In the genomic region with DNA sequence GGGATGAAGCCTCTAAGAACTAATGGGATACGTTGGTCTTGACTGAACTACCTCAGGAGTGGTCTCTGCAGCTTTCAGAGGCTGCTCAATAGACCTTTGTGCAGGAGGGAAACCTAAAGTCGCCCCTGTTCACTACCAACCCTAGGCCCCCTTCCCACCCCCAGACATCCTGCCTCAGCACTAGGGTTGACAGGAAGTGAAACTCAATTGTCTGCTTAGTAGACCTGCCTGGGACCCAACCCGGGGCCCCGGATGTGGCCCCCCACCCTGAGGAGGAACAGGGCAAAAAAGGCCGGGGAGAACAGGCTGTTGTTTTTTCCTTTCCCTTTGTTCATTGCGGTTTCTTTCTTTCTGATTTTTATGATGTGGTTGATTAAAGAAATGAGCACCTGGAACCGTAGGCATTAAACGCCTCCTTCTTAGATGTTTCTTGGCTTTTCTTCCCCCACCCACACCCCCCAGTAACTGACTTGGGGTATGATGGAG, we compare ENCODE assay signal across 7 cellular contexts. TPM values are rescaled to one million over a fixed set of nuclear protein-coding genes. Genes with fewer than 3 reads are reported as not detected.
DNase-seq lines count a peak whose midpoint lies in the region; ATAC-seq and TF ChIP-seq lines count a peak whose summit lies in the region.

No MANE protein-coding gene starts in this region.

- H3K36me3 ChIP-seq in esophagus squamous epithelium = peaks cover 0 to 7% (median 0%) of the 10 kb centered on the region in 3 donors

- peak in 1 of 4 donors; percentile 35 for TF ChIP-seq POLR2A in esophagus squamous epithelium (IDR thresholded peaks at IDR 0.05)

- WGBS in esophagus squamous epithelium, 2 donors = 19 to 25% methylated on average over 8 of the region's 8 CpGs

- peaks cover 35 to 83% (median 53%) of the 10 kb centered on the region in 3 donors for H3K4me1 ChIP-seq in esophagus squamous epithelium

- peak overlapping the region in 2 of 4 donors; percentile 81 to 95 for H3K4me3 ChIP-seq in esophagus squamous epithelium

- H3K27me3 ChIP-seq in esophagus squamous epithelium = no peaks in the 10 kb centered on the region

- peak overlapping the region; percentile 92 to 100 (median 97) for H3K27ac ChIP-seq in esophagus squamous epithelium

- no peaks in the 10 kb centered on the region for H3K9me3 ChIP-seq in esophagus squamous epithelium

- DNase-seq in GM19240 (ENCODE audit: insufficient read length, low spot score) = peak; percentile 83
- peak; percentile 58 to 84 for DNase-seq in activated CD4-positive, alpha-beta T cell treated with anti-CD3 and anti-CD28 coated beads, Interleukin-2, amount 50 U/mL, for 24 hours (ENCODE audit: low read depth in 1 of 2, low spot score in 1 of 2)
- DNase-seq in esophagus squamous epithelium (lab: John Stamatoyannopoulos, UW) = no peak
- peak; percentile 65 to 85 (median 73) for DNase-seq in stimulated activated CD4-positive, alpha-beta T cell treated with anti-CD3 and anti-CD28 coated beads, TNF-alpha, amount 100 ng/mL, for 24 hours (ENCODE audit: low read depth in 3 of 3)
- no peak for DNase-seq in NCI-H1694 (lab: John Stamatoyannopoulos, UW)
- no peak for DNase-seq in cerebellar cortex (ENCODE audit: low spot score)

- intact Hi-C loops in esophagus squamous epithelium (cut with DNase I) = loop anchor here (5.0 kb wide), 1 partner anchor 102 kb away; the partner anchor contains the start of gene DNAJC14

- ATAC-seq in HG03457 (IDR thresholded peaks at IDR 0.05; ENCODE audit: unreplicated experiment) = peak; percentile 39

- TF ChIP-seq CTCF in esophagus squamous epithelium (IDR thresholded peaks at IDR 0.05) = no peak

RNA-seq across cellular contexts. Expression of gene DGKA, which starts 1.6 kb away (rescaled TPM):
- 100 to 1,000 TPM in 3 of 4 donors, 10 to 100 TPM in 1; 95.7 to 209 (median 159) TPM for total RNA-seq in esophagus squamous epithelium

RNA-seq across cellular contexts. Expression of gene PYM1, which starts 1.7 kb away (rescaled TPM):
- 100 to 1,000 TPM in 1 of 4 donors, 10 to 100 TPM in 3; 60.7 to 107 (median 85.0) TPM for total RNA-seq in esophagus squamous epithelium

RNA-seq across cellular contexts. Expression of gene PMEL, which starts 36.5 kb away (rescaled TPM):
- total RNA-seq in esophagus squamous epithelium = 1 to 10 TPM in 1 of 4 donors, under 1 TPM in 3; 0.48 to 3.4 (median 0.67) TPM

RNA-seq across cellular contexts. Expression of gene CDK2, which starts 37.3 kb away (rescaled TPM):
- total RNA-seq in esophagus squamous epithelium = 10 to 100 TPM; 11.1 to 22.6 (median 17.0) TPM

RNA-seq across cellular contexts. Expression of gene RAB5B, which starts 44.5 kb away (rescaled TPM):
- 10 to 100 TPM; 78.2 to 94.2 (median 86.4) TPM for total RNA-seq in esophagus squamous epithelium

Comparison
In these comparisons a context has a peak if more than half of its experiments do, and no peak if none do; other contexts are left out.
1. DNase-seq: peak in GM19240 (single experiment), activated CD4-positive, alpha-beta T cell treated with anti-CD3 and anti-CD28 coated beads, Interleukin-2, amount 50 U/mL, for 24 hours (2 of 2) and stimulated activated CD4-positive, alpha-beta T cell treated with anti-CD3 and anti-CD28 coated beads, TNF-alpha, amount 100 ng/mL, for 24 hours (3 of 3); none in esophagus squamous epithelium (single experiment), NCI-H1694 (single experiment) and cerebellar cortex (single experiment).